In the genomic region with DNA sequence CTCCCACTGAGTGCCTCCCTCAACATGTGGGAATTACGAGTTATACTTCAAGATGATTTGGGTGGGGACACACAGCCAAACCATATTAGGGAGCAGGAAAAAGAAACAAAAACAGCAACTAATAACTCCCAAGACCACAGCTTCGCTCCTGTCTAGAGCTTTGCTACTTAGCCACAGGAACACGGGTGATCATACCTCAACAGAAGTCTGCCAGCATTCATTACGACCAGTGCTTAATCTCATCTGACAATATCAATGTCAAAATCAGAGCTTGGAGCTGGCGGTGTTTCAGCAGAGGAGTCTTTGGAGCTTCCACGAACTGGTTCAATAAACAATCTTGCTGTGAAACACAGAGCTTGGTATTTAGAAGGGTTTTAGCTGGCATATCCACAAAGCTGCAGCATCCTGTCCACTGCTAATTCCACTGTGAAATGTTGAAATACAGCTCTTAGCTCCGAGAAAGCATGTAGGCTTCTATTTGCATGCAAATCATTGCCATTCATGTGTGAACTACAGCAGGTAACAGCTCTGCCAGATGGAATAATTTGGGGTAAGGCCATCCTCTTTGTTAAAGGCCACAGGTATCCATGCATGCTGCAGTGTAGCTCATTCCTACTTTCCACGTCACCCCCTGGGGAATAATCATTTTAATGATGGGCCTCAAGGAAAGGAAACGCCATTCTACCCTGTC, we compare ENCODE assay signal across 20 cellular contexts.
DNase-seq lines count a peak whose midpoint lies in the region; ATAC-seq, FAIRE-seq and TF ChIP-seq lines count a peak whose summit lies in the region.
"Had no signal": no experiment of that assay in that cellular context is flagged by ENCODE, and none has a peak within 500 bp of the region (broad histone marks: within the 10 kb centered on the region; RNA-seq: fewer than 3 reads in every experiment).

No MANE protein-coding gene starts in this region.

- TF ChIP-seq RAD21 in GM12878 (IDR thresholded peaks at IDR 0.05; ENCODE audit: insufficient read depth, low read depth, low read length) (no peak), neural cell (conservative IDR thresholded peaks at IDR 0.05) (no peak)

- RAD21 ChIA-PET in GM12878 (lab: Charles Lee; ENCODE audit: unreplicated experiment) = interaction anchor here (1.2 to 2.0 kb wide), 4 partner anchors 8 to 23 kb away, joined by 3 to 13 read pairs (median 8); no protein-coding TSS in a partner anchor

- no peaks in the 10 kb centered on the region for H4K20me1 ChIP-seq in GM23338 (replicated peaks; ENCODE audit: insufficient read depth)
- no peaks in the 10 kb centered on the region for H4K20me1 ChIP-seq in GM12878 (ENCODE audit: control insufficient read depth, insufficient read depth)
- no peaks in the 10 kb centered on the region for H4K20me1 ChIP-seq in neural cell (ENCODE audit: insufficient read depth)

- 13% methylated on average over 9 of the region's 9 CpGs for WGBS in GM12878 (ENCODE audit: insufficient coverage, insufficient replicate concordance, low lambda C conversion rate, missing lambda C conversion rate)

- no peaks in the 10 kb centered on the region; the same call in 1 of the 3 replicates for H3K9me3 Mint-ChIP-seq in GM23338
- H3K9me3 Mint-ChIP-seq: activated T-helper 17 cell treated with anti-CD3 and anti-CD28 coated beads, Interleukin-2, amount 50 U/mL, for 72 hours had no signal

- BruUV-seq in GM12878 (replicated peaks; lab: Mats Ljungman, UMichigan) = no TSS peak

- H3K36me3 ChIP-seq in GM23338 (ENCODE audit: insufficient read depth) (no peaks in the 10 kb centered on the region), GM12878 (ENCODE audit: control insufficient read depth in 2 of 2, insufficient read depth in 2 of 2, low read length in 1 of 2) (no peaks in the 10 kb centered on the region), neural cell (ENCODE audit: insufficient read depth, low read length) (no peaks in the 10 kb centered on the region), upper lobe of right lung (no peaks in the 10 kb centered on the region)

- no peak for TF ChIP-seq POLR2A in GM12878 (IDR thresholded peaks at IDR 0.05; ENCODE audit: low read depth, low read length)

- peak overlapping the region; percentile 56 for H3K4me3 Mint-ChIP-seq in GM23338
- H3K4me3 Mint-ChIP-seq: activated naive CD8-positive, alpha-beta T cell treated with anti-CD3 and anti-CD28 coated beads for 36 hours; activated T-helper 17 cell treated with anti-CD3 and anti-CD28 coated beads, Interleukin-2, amount 50 U/mL, for 72 hours; stimulated activated naive B cell treated with anti-CD40 and anti-IgM and Interleukin-4, amounts not matched to agents 10 μg/mL and 1 μg/mL and 100 μg/mL, for 72 hours had no signal

- H3K9me3 ChIP-seq in GM12878 (replicated peaks; ENCODE audit: control insufficient read depth, insufficient read depth, low read length) = no peaks in the 10 kb centered on the region
- no peaks in the 10 kb centered on the region for H3K9me3 ChIP-seq in neural cell (ENCODE audit: low read length)
- H3K9me3 ChIP-seq in upper lobe of right lung = no peaks in the 10 kb centered on the region
- H3K9me3 ChIP-seq: psoas muscle had no signal

- H3K4me1 Mint-ChIP-seq in GM23338 = peaks cover 29% of the 10 kb centered on the region
- H3K4me1 Mint-ChIP-seq: activated naive CD8-positive, alpha-beta T cell treated with anti-CD3 and anti-CD28 coated beads for 36 hours; activated T-helper 17 cell treated with anti-CD3 and anti-CD28 coated beads, Interleukin-2, amount 50 U/mL, for 72 hours; stimulated activated naive B cell treated with anti-CD40 and anti-IgM and Interleukin-4, amounts not matched to agents 10 μg/mL and 1 μg/mL and 100 μg/mL, for 72 hours had no signal

- H2AFZ ChIP-seq in GM23338 (no peak overlapping the region), GM12878 (ENCODE audit: control insufficient read depth, low read depth, low read length) (no peak overlapping the region), neural cell (ENCODE audit: low read depth, low read length) (no peak overlapping the region)

- TF ChIP-seq EP300 in GM12878 (IDR thresholded peaks at IDR 0.05; ENCODE audit: borderline replicate concordance in 1 of 2, control insufficient read depth in 1 of 2, low read depth in 2 of 2, low read length in 2 of 2) = no peak
- TF ChIP-seq EP300 in neural cell (conservative IDR thresholded peaks at IDR 0.05; ENCODE audit: poor library complexity, severe bottlenecking) = peak; percentile 11

- no peak for FAIRE-seq in GM12878 (lab: Jason Lieb, UNC)
- FAIRE-seq: small intestine had no signal

- H3K9ac ChIP-seq in GM12878 (ENCODE audit: control insufficient read depth, insufficient read depth, low read length) (no peak overlapping the region), neural cell (ENCODE audit: low read length) (no peak overlapping the region)

- H3F3A ChIP-seq in GM23338 (replicated peaks; ENCODE audit: low read depth) = no peaks in the 10 kb centered on the region; the same call in 1 of the 2 replicates
- no peaks in the 10 kb centered on the region for H3F3A ChIP-seq in neural cell (ENCODE audit: insufficient read depth, low read length, poor library complexity, severe bottlenecking)

- H3K9me2 ChIP-seq in GM23338 (ENCODE audit: insufficient read depth) (no peaks in the 10 kb centered on the region; the same call in 1 of the 2 replicates), neural cell (ENCODE audit: insufficient read depth, low read length) (no peaks in the 10 kb centered on the region)

- DNase-seq in GM23338 (ENCODE audit: low spot score) = peak; percentile 69
- DNase-seq in NCI-H146 (lab: John Stamatoyannopoulos, UW) = peak; percentile 59
- no peak for DNase-seq in GM12878 (ENCODE audit: low read depth, low spot score)
- no peak for DNase-seq in T1000 (lab: John Stamatoyannopoulos, UW)
- DNase-seq in upper lobe of right lung = no peak
- DNase-seq in NCI-H2196 treated with DMSO at 0.1 percent for 48 hours (lab: John Stamatoyannopoulos, UW; ENCODE audit: unreplicated experiment) = no peak
- DNase-seq: activated CD4-positive, alpha-beta T cell treated with anti-CD3 and anti-CD28 coated beads, Interleukin-2, amount 50 U/mL, for 4 hours; activated CD8-positive, alpha-beta memory T cell treated with anti-CD3 and anti-CD28 coated beads, Interleukin-2, amount 50 U/mL, for 4 hours; activated naive CD8-positive, alpha-beta T cell treated with anti-CD3 and anti-CD28 coated beads for 36 hours; GF-D8; NCI-H524; psoas muscle; small intestine; stimulated activated naive B cell treated with anti-CD40 and anti-IgM and Interleukin-4, amounts not matched to agents 10 μg/mL and 1 μg/mL and 100 μg/mL, for 72 hours had no signal

- peak overlapping the region; percentile 96 for H3K27ac Mint-ChIP-seq in GM23338
- H3K27ac Mint-ChIP-seq: activated naive CD8-positive, alpha-beta T cell treated with anti-CD3 and anti-CD28 coated beads for 36 hours; activated T-helper 17 cell treated with anti-CD3 and anti-CD28 coated beads, Interleukin-2, amount 50 U/mL, for 72 hours; stimulated activated naive B cell treated with anti-CD40 and anti-IgM and Interleukin-4, amounts not matched to agents 10 μg/mL and 1 μg/mL and 100 μg/mL, for 72 hours had no signal

- H3K4me1 ChIP-seq in GM23338 (ENCODE audit: insufficient read depth) (peaks cover 20% of the 10 kb centered on the region), GM12878 (ENCODE audit: control insufficient read depth, insufficient read depth, low read length) (no peaks in the 10 kb centered on the region), upper lobe of right lung (no peaks in the 10 kb centered on the region)
- H3K4me1 ChIP-seq: psoas muscle had no signal

- H3K27ac ChIP-seq in GM23338 (ENCODE audit: low read depth) (peak overlapping the region; percentile 90), GM12878 (ENCODE audit: control insufficient read depth, insufficient read depth) (no peak overlapping the region), neural cell (ENCODE audit: low read length) (no peak overlapping the region), upper lobe of right lung (no peak overlapping the region)
- H3K27ac ChIP-seq: epithelial cell of prostate, psoas muscle, SK-N-MC had no signal

- ATAC-seq in GM23338 = peak; percentile 98
- ATAC-seq in GM12878 = peak; percentile 37
- ATAC-seq in upper lobe of right lung = no peak
- ATAC-seq: activated T-helper 17 cell treated with anti-CD3 and anti-CD28 coated beads, Interleukin-2, amount 50 U/mL, for 72 hours; Panc1; psoas muscle; stimulated activated naive B cell treated with anti-CD40 and anti-IgM and Interleukin-4, amounts not matched to agents 10 μg/mL and 1 μg/mL and 100 μg/mL, for 72 hours had no signal

- H3K27me3 ChIP-seq in GM23338 (ENCODE audit: insufficient read depth) (no peaks in the 10 kb centered on the region), GM12878 (replicated peaks in 1 of 2; ENCODE audit: control insufficient read depth in 2 of 2, insufficient read depth in 2 of 2, low read length in 1 of 2) (no peaks in the 10 kb centered on the region), neural cell (ENCODE audit: insufficient read depth, low read depth, low read length) (no peaks in the 10 kb centered on the region), upper lobe of right lung (no peaks in the 10 kb centered on the region)

- peak overlapping the region; percentile 58 for H3K4me2 ChIP-seq in GM23338
- H3K4me2 ChIP-seq in GM12878 (ENCODE audit: control insufficient read depth, insufficient read depth) = no peak overlapping the region
- H3K4me2 ChIP-seq in neural cell (ENCODE audit: low read length) = no peak overlapping the region

- SMC1A ChIA-PET in GM12878 (lab: Charles Lee; ENCODE audit: uncharacterized antibody, unreplicated experiment) = interaction anchor here (0.7 to 5.0 kb wide), 10 partner anchors 8 to 96 kb away, joined by 3 to 26 read pairs (median 4); no protein-coding TSS in a partner anchor

- H3K4me3 ChIP-seq in GM23338 (peak overlapping the region; percentile 21; the same call in 1 of the 2 replicates), GM12878 (no peak overlapping the region), neural cell (ENCODE audit: low read length) (peak overlapping the region; percentile 26), upper lobe of right lung (no peak overlapping the region)
- H3K4me3 ChIP-seq: lung, psoas muscle, SK-N-MC had no signal

- CTCF ChIA-PET in GM12878 (lab: Yijun Ruan, JAX) = interaction anchor here (0.6 kb wide), 1 partner anchor 604 kb away, joined by 3 read pairs; no protein-coding TSS in a partner anchor

- POLR2A ChIA-PET in GM12878 (lab: Charles Lee) = interaction anchor here (0.6 kb wide), 1 partner anchor 117 kb away, joined by 6 read pairs; no protein-coding TSS in a partner anchor

- H3K36me3 Mint-ChIP-seq in GM23338 (ENCODE audit: low read depth) = peaks cover 9% of the 10 kb centered on the region; the same call in 2 of the 3 replicates
- H3K36me3 Mint-ChIP-seq: activated naive CD8-positive, alpha-beta T cell treated with anti-CD3 and anti-CD28 coated beads for 36 hours; stimulated activated naive B cell treated with anti-CD40 and anti-IgM and Interleukin-4, amounts not matched to agents 10 μg/mL and 1 μg/mL and 100 μg/mL, for 72 hours had no signal

- intact Hi-C loops in GM12878 (cut with micrococcal nuclease; ENCODE audit: unreplicated experiment) (no loop called here), upper lobe of right lung (cut with DNase I) (no loop called here)

- peaks cover 2% of the 10 kb centered on the region for H3K27me3 Mint-ChIP-seq in GM23338 (ENCODE audit: insufficient read depth, low read depth, poor library complexity)
- H3K27me3 Mint-ChIP-seq: activated naive CD8-positive, alpha-beta T cell treated with anti-CD3 and anti-CD28 coated beads for 36 hours had no signal

- in situ Hi-C loops in GM12878 (cut with MboI) = no loop called here

- H3K79me2 ChIP-seq in GM23338 (replicated peaks; ENCODE audit: insufficient read depth) = no peaks in the 10 kb centered on the region
- no peaks in the 10 kb centered on the region for H3K79me2 ChIP-seq in GM12878 (ENCODE audit: control insufficient read depth, insufficient read depth, low read length)
- no peaks in the 10 kb centered on the region for H3K79me2 ChIP-seq in neural cell (replicated peaks; ENCODE audit: insufficient read depth, low read length)

- no peak for TF ChIP-seq CTCF in GM23338 (conservative IDR thresholded peaks at IDR 0.05; ENCODE audit: low read depth in 2 of 2)
- no peak for TF ChIP-seq CTCF in GM12878 (IDR thresholded peaks at IDR 0.05 in 2 of 3, conservative IDR thresholded peaks at IDR 0.05 in 1 of 3; ENCODE audit: control insufficient read depth in 2 of 3, extremely low read depth in 1 of 3, insufficient read depth in 1 of 3, low read depth in 3 of 3, low read length in 3 of 3)
- TF ChIP-seq CTCF in neural cell (IDR thresholded peaks at IDR 0.05; ENCODE audit: poor library complexity, severe bottlenecking) = no peak
- TF ChIP-seq CTCF in upper lobe of right lung (IDR thresholded peaks at IDR 0.05) = no peak

Comparison
In these comparisons a context has a peak if more than half of its experiments do, and no peak if none do; other contexts are left out.
1. DNase-seq: peak in GM23338 (single experiment) and NCI-H146 (single experiment); none in GM12878 (single experiment), T1000 (single experiment), upper lobe of right lung (single experiment) and NCI-H2196 treated with DMSO at 0.1 percent for 48 hours (single experiment).
2. H3K4me3 ChIP-seq: peak in GM23338 (single experiment) and neural cell (single experiment); none in GM12878 (single experiment) and upper lobe of right lung (single experiment).